ENCODE assay signal across 19 cellular contexts in genomic region chr13:73948848-73949529, GRCh38.
DNase-seq lines count a peak whose midpoint lies in the region; ATAC-seq, FAIRE-seq and TF ChIP-seq lines count a peak whose summit lies in the region.
"Had no signal": no experiment of that assay in that cellular context is flagged by ENCODE, and none has a peak within 500 bp of the region (broad histone marks: within the 10 kb centered on the region; RNA-seq: fewer than 3 reads in every experiment).

No MANE protein-coding gene starts in this region.

- H3K27me3 Mint-ChIP-seq in central memory CD8-positive, alpha-beta T cell, result no peaks in the 10 kb centered on the region
- no peaks in the 10 kb centered on the region for H3K27me3 Mint-ChIP-seq in WTC11 (ENCODE audit: low read depth)
- H3K27me3 Mint-ChIP-seq: B cell had no signal

- H3K36me3 Mint-ChIP-seq in central memory CD8-positive, alpha-beta T cell (ENCODE audit: insufficient read depth), result peaks cover 9% of the 10 kb centered on the region
- H3K36me3 Mint-ChIP-seq in WTC11, result no peaks in the 10 kb centered on the region

- peak; percentile 50 for FAIRE-seq in GM18507 (lab: Jason Lieb, UNC)
- FAIRE-seq: colon, H1 had no signal

- DNase-seq in GM18507 (ENCODE audit: extremely low spot score, insufficient read length, low read depth) (no peak), SHP77 (lab: John Stamatoyannopoulos, UW) (no peak), WTC11 (ENCODE audit: low spot score) (no peak), HUDEP-2 (lab: John Stamatoyannopoulos, UW; ENCODE audit: unreplicated experiment in 76 of 76) (no peak)
- DNase-seq in central memory CD8-positive, alpha-beta T cell (ENCODE audit: low spot score in 2 of 2), result no peak
- DNase-seq: activated CD8-positive, alpha-beta memory T cell treated with anti-CD3 and anti-CD28 coated beads for 24 hours; adrenal gland; hippocampal formation; IMR-90; left lung; NCI-H1092 treated with DMSO at 0.1 percent for 48 hours; substantia nigra; T1000 had no signal

- CTCF ChIA-PET in WTC11 (lab: Charles Lee), result interaction anchor here (1.0 to 1.1 kb wide), 2 partner anchors 100 to 339 kb away, joined by 3 to 4 read pairs; no protein-coding TSS in a partner anchor

- no peak overlapping the region for H3K4me3 Mint-ChIP-seq in central memory CD8-positive, alpha-beta T cell
- H3K4me3 Mint-ChIP-seq in WTC11, result no peak overlapping the region
- H3K4me3 Mint-ChIP-seq: B cell had no signal

- TF ChIP-seq CTCF in WTC11 (IDR thresholded peaks at IDR 0.05), result no peak

- H3K27ac Mint-ChIP-seq in central memory CD8-positive, alpha-beta T cell (ENCODE audit: low read depth), result peak overlapping the region; percentile 64
- H3K27ac Mint-ChIP-seq in WTC11, result no peak overlapping the region
- H3K27ac Mint-ChIP-seq: B cell had no signal

- H3K4me1 Mint-ChIP-seq in central memory CD8-positive, alpha-beta T cell, result peaks cover 78% of the 10 kb centered on the region
- peaks cover 18% of the 10 kb centered on the region for H3K4me1 Mint-ChIP-seq in WTC11

- ATAC-seq in GM19395 (IDR thresholded peaks at IDR 0.05; ENCODE audit: unreplicated experiment), result peak; percentile 65
- ATAC-seq in HG02981 (IDR thresholded peaks at IDR 0.05; ENCODE audit: unreplicated experiment), result peak; percentile 69
- no peak for ATAC-seq in central memory CD8-positive, alpha-beta T cell (replicated peaks; ENCODE audit: extremely low read depth, poor library complexity, severe bottlenecking)
- no peak for ATAC-seq in WTC11
- ATAC-seq in GM19467 (IDR thresholded peaks at IDR 0.05; ENCODE audit: unreplicated experiment), result no peak
- ATAC-seq: left lung had no signal

- no peaks in the 10 kb centered on the region for H3K9me3 Mint-ChIP-seq in central memory CD8-positive, alpha-beta T cell
- no peaks in the 10 kb centered on the region for H3K9me3 Mint-ChIP-seq in WTC11

- POLR2A ChIA-PET in WTC11 (lab: Charles Lee), result no interaction called here

TF ChIP-seq in WTC11, 78 proteins besides CTCF, POLR2A, EP300 and RAD21:
- no peak for TF ChIP-seq TP53 (CRISPR knock-in tag; IDR thresholded peaks at IDR 0.05)
- TF ChIP-seq ZNF138 (CRISPR knock-in tag; conservative IDR thresholded peaks at IDR 0.05), result no peak
- TF ChIP-seq NFYB (CRISPR knock-in tag; conservative IDR thresholded peaks at IDR 0.05; ENCODE audit: low read depth), result no peak
- TF ChIP-seq ATF1 (CRISPR knock-in tag; IDR thresholded peaks at IDR 0.05), result no peak
- no peak for TF ChIP-seq JUN (CRISPR knock-in tag; IDR thresholded peaks at IDR 0.05)
- no peak for TF ChIP-seq ZNF396 (CRISPR knock-in tag; IDR thresholded peaks at IDR 0.05; ENCODE audit: borderline replicate concordance)

Comparison
In these comparisons a context has a peak if more than half of its experiments do, and no peak if none do; other contexts are left out.
1. ATAC-seq: peak in GM19395 (single experiment) and HG02981 (single experiment); none in central memory CD8-positive, alpha-beta T cell (single experiment), WTC11 (single experiment) and GM19467 (single experiment).